ENCODE assay signal across 6 cellular contexts in the genomic region with DNA sequence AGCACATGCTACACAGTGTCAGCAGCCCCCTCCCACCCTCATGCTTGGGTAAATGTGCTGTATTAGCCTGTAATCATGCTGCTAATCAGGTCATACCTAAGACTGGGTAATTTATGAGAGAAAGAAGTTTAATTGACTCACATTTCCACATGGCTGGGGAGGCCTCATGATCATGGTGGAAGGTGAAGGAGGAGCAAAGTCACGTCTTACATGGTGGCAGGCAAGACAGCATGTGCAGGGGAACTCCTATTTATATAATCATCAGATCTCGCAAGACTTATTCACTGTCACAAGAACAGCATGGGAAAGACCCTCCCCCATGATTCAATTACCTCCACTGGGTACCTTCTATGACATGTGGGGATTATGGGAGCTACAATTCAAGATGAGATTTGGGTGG. TPM values are rescaled to one million over a fixed set of nuclear protein-coding genes. Genes with fewer than 3 reads are reported as not detected.
"Had no signal": no experiment of that assay in that cellular context is flagged by ENCODE, and none has a peak within 500 bp of the region (broad histone marks: within the 10 kb centered on the region; RNA-seq: fewer than 3 reads in every experiment).

No MANE protein-coding gene starts in this region.

RNA-seq across cellular contexts. Expression of a gene that starts 44.0 kb away (rescaled TPM):
- total RNA-seq: activated CD4-positive, alpha-beta T cell treated with anti-CD3 and anti-CD28 coated beads, Interleukin-2, amount 10 ng/mL, durations not matched to agents 24 days and 14 days; activated CD8-positive, alpha-beta memory T cell treated with anti-CD3 and anti-CD28 coated beads for 36 hours; activated CD8-positive, alpha-beta T cell treated with anti-CD3 and anti-CD28 coated beads for 36 hours; activated CD8-positive, alpha-beta T cell treated with anti-CD3 and anti-CD28 coated beads, Interleukin-2, amount 10 ng/mL, durations not matched to agents 7 days and 5 days; T-helper 1 cell treated with Interleukin-12 subunit alpha and Interleukin-12 subunit beta and Interleukin-4 antibody, amounts not matched to agents 30 ng/mL and 1 ng/mL, for 36 hours; T-helper 17 cell had no signal
